ENCODE assay signal across 1 cellular context in genomic region chr15:62291262-62291661, GRCh38.
TF ChIP-seq lines count a peak whose summit lies in the region.

No MANE protein-coding gene starts in this region.

TF ChIP-seq in SK-N-SH treated with all-trans-retinoic acid at 6 μM for 48 hours, 23 proteins besides CTCF, POLR2A, EP300 and RAD21 (continued from another document):
- TF ChIP-seq ZFP30 (CRISPR knock-in tag; IDR thresholded peaks at IDR 0.05), result no peak
- TF ChIP-seq OSR1 (CRISPR knock-in tag; IDR thresholded peaks at IDR 0.05), result no peak
- no peak for TF ChIP-seq GLIS3 (CRISPR knock-in tag; IDR thresholded peaks at IDR 0.05)
- no peak for TF ChIP-seq ARNTL (CRISPR knock-in tag; IDR thresholded peaks at IDR 0.05; ENCODE audit: borderline replicate concordance, low read depth)
- peak; percentile 95 for TF ChIP-seq ZC3H10 (CRISPR knock-in tag; IDR thresholded peaks at IDR 0.05)
